29 cellular contexts compared by ENCODE assay signal in genomic region chr2:43417296-43417695, GRCh38.
DNase-seq lines count a peak whose midpoint lies in the region; ATAC-seq, FAIRE-seq and TF ChIP-seq lines count a peak whose summit lies in the region.
"Had no signal": no experiment of that assay in that cellular context is flagged by ENCODE, and none has a peak within 500 bp of the region (broad histone marks: within the 10 kb centered on the region; RNA-seq: fewer than 3 reads in every experiment).

No MANE protein-coding gene starts in this region.

- no peaks in the 10 kb centered on the region for H3K9me3 Mint-ChIP-seq in nephron
- H3K9me3 Mint-ChIP-seq: activated naive CD4-positive, alpha-beta T cell treated with anti-CD3 and anti-CD28 coated beads for 36 hours; nephron progenitor cell; stimulated activated naive CD8-positive, alpha-beta T cell treated with anti-CD3 and anti-CD28 coated beads, Interleukin-15, Interleukin-2, amounts not matched to agents 100 ng/mL and 50 ng/mL, for 24 hours had no signal

- CTCF ChIA-PET in A673 (lab: Charles Lee): no interaction called here

- no peak overlapping the region for H3K4me3 Mint-ChIP-seq in nephron
- H3K4me3 Mint-ChIP-seq: activated naive CD4-positive, alpha-beta T cell treated with anti-CD3 and anti-CD28 coated beads for 36 hours; B cell; nephron progenitor cell; stimulated activated naive CD8-positive, alpha-beta T cell treated with anti-CD3 and anti-CD28 coated beads, Interleukin-15, Interleukin-2, amounts not matched to agents 100 ng/mL and 50 ng/mL, for 24 hours had no signal

- intact Hi-C loops in A673 (cut with micrococcal nuclease; ENCODE audit: unreplicated experiment): no loop called here

- POLR2A ChIA-PET in A673 (lab: Charles Lee; ENCODE audit: low non-redundant PET): no interaction called here

- TF ChIP-seq CTCF in A673 (conservative IDR thresholded peaks at IDR 0.05; ENCODE audit: low read depth, low read length) (no peak), nephron (IDR thresholded peaks at IDR 0.05; ENCODE audit: unreplicated experiment in 3 of 3) (no peak)

- H3K4me1 Mint-ChIP-seq in nephron: peaks cover 76% of the 10 kb centered on the region
- H3K4me1 Mint-ChIP-seq: B cell had no signal

- H3K4me1 ChIP-seq in A673 (ENCODE audit: insufficient read depth, low read length, poor library complexity, severe bottlenecking): peaks cover 44% of the 10 kb centered on the region
- H3K4me1 ChIP-seq: Peyer's patch had no signal

- DNase-seq in A673 (ENCODE audit: low spot score) (peak; percentile 67), M059J (ENCODE audit: low read depth) (peak; percentile 35), urothelium cell line (ENCODE audit: low spot score) (no peak)
- no peak for DNase-seq in activated CD4-positive, alpha-beta T cell treated with anti-CD3 and anti-CD28 coated beads, Interleukin-2, amount 50 U/mL, for 1 hour
- DNase-seq in central memory CD4-positive, alpha-beta T cell: no peak
- DNase-seq: 8988T; activated CD4-positive, alpha-beta T cell treated with anti-CD3 and anti-CD28 coated beads for 4 hours; activated naive CD4-positive, alpha-beta T cell treated with anti-CD3 and anti-CD28 coated beads for 36 hours; amniotic stem cell; dermis blood vessel endothelial cell; DMS79 treated with DMSO at 0.1 percent for 48 hours; glutamatergic neuron; H7; kidney; lower lobe of right lung; mucosa of descending colon; NCI-H446; nephron progenitor cell; Peyer's patch; T-helper 2 cell had no signal

- no peaks in the 10 kb centered on the region for H3K36me3 Mint-ChIP-seq in nephron (ENCODE audit: low read depth)

- no peaks in the 10 kb centered on the region for H3K36me3 ChIP-seq in A673 (ENCODE audit: insufficient read depth, low read length, poor library complexity, severe bottlenecking)
- H3K36me3 ChIP-seq: lower lobe of right lung, Peyer's patch, prostate gland, SJSA1 had no signal

- H3K27ac Mint-ChIP-seq in nephron: peak overlapping the region; percentile 51 to 99 (median 94)
- H3K27ac Mint-ChIP-seq: activated naive CD4-positive, alpha-beta T cell treated with anti-CD3 and anti-CD28 coated beads for 36 hours; B cell; nephron progenitor cell; stimulated activated naive CD8-positive, alpha-beta T cell treated with anti-CD3 and anti-CD28 coated beads, Interleukin-15, Interleukin-2, amounts not matched to agents 100 ng/mL and 50 ng/mL, for 24 hours had no signal

- H3K27me3 ChIP-seq in A673 (replicated peaks; ENCODE audit: insufficient read depth, low read depth, low read length, poor library complexity): no peaks in the 10 kb centered on the region
- H3K27me3 ChIP-seq: Peyer's patch, SJSA1 had no signal

- ATAC-seq in SK-N-SH treated with all-trans-retinoic acid at 6 μM for 48 hours (peak; percentile 36), GM18858 (IDR thresholded peaks at IDR 0.05; ENCODE audit: unreplicated experiment) (no peak)
- ATAC-seq: lower lobe of right lung, mucosa of descending colon had no signal

- no peaks in the 10 kb centered on the region for H3K27me3 Mint-ChIP-seq in nephron (ENCODE audit: low read depth)
- H3K27me3 Mint-ChIP-seq: B cell; stimulated activated naive CD8-positive, alpha-beta T cell treated with anti-CD3 and anti-CD28 coated beads, Interleukin-15, Interleukin-2, amounts not matched to agents 100 ng/mL and 50 ng/mL, for 24 hours had no signal

- H3K27ac ChIP-seq in A673 (ENCODE audit: low read depth, low read length, poor library complexity, severe bottlenecking): no peak overlapping the region
- H3K27ac ChIP-seq: lower lobe of right lung, Peyer's patch, SJSA1 had no signal

- no TSS peak for BruUV-seq in A673 (replicated peaks; lab: Mats Ljungman, UMichigan)

- FAIRE-seq in urothelium cell line (lab: Jason Lieb, UNC): no peak
- FAIRE-seq: bronchial epithelial cell, GM12892, kidney had no signal

- no peak overlapping the region for H3K4me3 ChIP-seq in A673 (ENCODE audit: low read depth, low read length, poor library complexity, severe bottlenecking)
- H3K4me3 ChIP-seq: lower lobe of right lung, mucosa of descending colon, Peyer's patch, prostate gland, SJSA1 had no signal

- H3K9me3 ChIP-seq in A673 (ENCODE audit: low read depth, low read length, poor library complexity, severe bottlenecking): no peaks in the 10 kb centered on the region
- H3K9me3 ChIP-seq: lower lobe of right lung, mucosa of descending colon, Peyer's patch, prostate gland, SJSA1 had no signal

TF ChIP-seq in SK-N-SH treated with all-trans-retinoic acid at 6 μM for 48 hours, 23 proteins besides CTCF, POLR2A, EP300 and RAD21:
- TF ChIP-seq ESRRG (CRISPR knock-in tag; IDR thresholded peaks at IDR 0.05) (no peak), CSDC2 (CRISPR knock-in tag; IDR thresholded peaks at IDR 0.05) (no peak), ZNF8 (CRISPR knock-in tag; IDR thresholded peaks at IDR 0.05) (no peak), ZNF70 (CRISPR knock-in tag; IDR thresholded peaks at IDR 0.05) (no peak), GLIS3 (CRISPR knock-in tag; IDR thresholded peaks at IDR 0.05) (no peak), SNAI2 (CRISPR knock-in tag; IDR thresholded peaks at IDR 0.05) (no peak), ISL1 (CRISPR knock-in tag; IDR thresholded peaks at IDR 0.05) (peak; percentile 70)
- TF ChIP-seq, protein P1, sequence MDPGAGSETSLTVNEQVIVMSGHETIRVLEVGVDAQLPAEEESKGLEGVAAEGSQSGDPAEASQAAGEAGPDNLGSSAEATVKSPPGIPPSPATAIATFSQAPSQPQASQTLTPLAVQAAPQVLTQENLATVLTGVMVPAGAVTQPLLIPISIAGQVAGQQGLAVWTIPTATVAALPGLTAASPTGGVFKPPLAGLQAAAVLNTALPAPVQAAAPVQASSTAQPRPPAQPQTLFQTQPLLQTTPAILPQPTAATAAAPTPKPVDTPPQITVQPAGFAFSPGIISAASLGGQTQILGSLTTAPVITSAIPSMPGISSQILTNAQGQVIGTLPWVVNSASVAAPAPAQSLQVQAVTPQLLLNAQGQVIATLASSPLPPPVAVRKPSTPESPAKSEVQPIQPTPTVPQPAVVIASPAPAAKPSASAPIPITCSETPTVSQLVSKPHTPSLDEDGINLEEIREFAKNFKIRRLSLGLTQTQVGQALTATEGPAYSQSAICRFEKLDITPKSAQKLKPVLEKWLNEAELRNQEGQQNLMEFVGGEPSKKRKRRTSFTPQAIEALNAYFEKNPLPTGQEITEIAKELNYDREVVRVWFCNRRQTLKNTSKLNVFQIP (CRISPR knock-in tag; IDR thresholded peaks at IDR 0.05; ENCODE audit: borderline replicate concordance, low read depth): no peak

Comparison
In these comparisons a context has a peak if more than half of its experiments do, and no peak if none do; other contexts are left out.
1. DNase-seq: peak in A673 (single experiment) and M059J (single experiment); none in activated CD4-positive, alpha-beta T cell treated with anti-CD3 and anti-CD28 coated beads, Interleukin-2, amount 50 U/mL, for 1 hour (single experiment), central memory CD4-positive, alpha-beta T cell (single experiment) and urothelium cell line (single experiment).